In genomic region chr2:53448591-53448990, GRCh38 we compare ENCODE assay signal across 28 cellular contexts.
"Had no signal": no experiment of that assay in that cellular context is flagged by ENCODE, and none has a peak within 500 bp of the region (broad histone marks: within the 10 kb centered on the region; RNA-seq: fewer than 3 reads in every experiment).

No MANE protein-coding gene starts in this region.

- H3K27ac Mint-ChIP-seq: activated naive CD4-positive, alpha-beta T cell treated with anti-CD3 and anti-CD28 coated beads, Interleukin-2, amount 10 ng/mL, durations not matched to agents 7 days and 5 days; activated naive CD8-positive, alpha-beta T cell treated with anti-CD3 and anti-CD28 coated beads, Interleukin-2, amount 50 U/mL, for 24 hours; memory B cell; naive B cell; T-helper 1 cell treated with Interleukin-12 subunit alpha and Interleukin-12 subunit beta and Interleukin-4 antibody, amounts not matched to agents 30 μg/mL and 1 μg/mL, for 36 hours had no signal

- FAIRE-seq: bronchial epithelial cell, endometrium, frontal cortex had no signal

- H3K4me1 Mint-ChIP-seq: activated naive CD4-positive, alpha-beta T cell treated with anti-CD3 and anti-CD28 coated beads, Interleukin-2, amount 10 ng/mL, durations not matched to agents 7 days and 5 days; activated naive CD8-positive, alpha-beta T cell treated with anti-CD3 and anti-CD28 coated beads, Interleukin-2, amount 50 U/mL, for 24 hours; naive B cell had no signal

- H3K27me3 Mint-ChIP-seq: activated naive CD4-positive, alpha-beta T cell treated with anti-CD3 and anti-CD28 coated beads, Interleukin-2, amount 10 ng/mL, durations not matched to agents 7 days and 5 days; memory B cell had no signal

- H3K27ac ChIP-seq: ascending aorta, ovary, psoas muscle, skin epidermis, tibial artery had no signal

- DNase-seq: activated CD4-positive, CD25-positive, alpha-beta regulatory T cell treated with anti-CD3 and anti-CD28 coated beads, Interleukin-2, amount 50 U/mL, for 72 hours; activated CD8-positive, alpha-beta memory T cell treated with anti-CD3 and anti-CD28 coated beads for 24 hours; activated CD8-positive, alpha-beta memory T cell treated with anti-CD3 and anti-CD28 coated beads, Interleukin-2, amount 50 U/mL, for 48 hours; activated effector memory CD4-positive, alpha-beta T cell treated with Interleukin-2 at 50 U/mL for 16 hours; activated naive CD4-positive, alpha-beta T cell treated with anti-CD3 and anti-CD28 coated beads, Interleukin-2, amount 10 ng/mL, durations not matched to agents 7 days and 5 days; activated naive CD8-positive, alpha-beta T cell treated with anti-CD3 and anti-CD28 coated beads, Interleukin-2, amount 50 U/mL, for 24 hours; activated T-cell treated with anti-CD3 and anti-CD28 coated beads, Interleukin-2, amount 50 U/mL, for 48 hours; cerebellar nuclear complex; cortex of kidney; erythroblast; head of caudate nucleus; kidney glomerular epithelial cell; left ventricle myocardium superior; naive B cell; ovary; psoas muscle; right cardiac atrium; stimulated activated naive CD8-positive, alpha-beta T cell treated with anti-CD3 and anti-CD28 coated beads, Interleukin-15, Interleukin-2, amounts not matched to agents 100 U/mL and 50 U/mL, for 24 hours; substantia nigra; tibial artery had no signal

- H3K36me3 Mint-ChIP-seq: activated naive CD4-positive, alpha-beta T cell treated with anti-CD3 and anti-CD28 coated beads, Interleukin-2, amount 10 ng/mL, durations not matched to agents 7 days and 5 days; memory B cell; naive B cell had no signal

- H3K27me3 ChIP-seq: ascending aorta, ovary, tibial artery had no signal

- H3K4me1 ChIP-seq: psoas muscle had no signal

- H3K36me3 ChIP-seq: ascending aorta, ovary, tibial artery had no signal

- H3K9me3 Mint-ChIP-seq: activated naive CD4-positive, alpha-beta T cell treated with anti-CD3 and anti-CD28 coated beads, Interleukin-2, amount 10 ng/mL, durations not matched to agents 7 days and 5 days; activated naive CD8-positive, alpha-beta T cell treated with anti-CD3 and anti-CD28 coated beads, Interleukin-2, amount 50 U/mL, for 24 hours; memory B cell; neural crest cell; T-helper 1 cell treated with Interleukin-12 subunit alpha and Interleukin-12 subunit beta and Interleukin-4 antibody, amounts not matched to agents 30 μg/mL and 1 μg/mL, for 36 hours had no signal

- H3K9me3 ChIP-seq: ascending aorta, ovary, psoas muscle, tibial artery had no signal

- ATAC-seq: activated naive CD8-positive, alpha-beta T cell treated with anti-CD3 and anti-CD28 coated beads, Interleukin-2, amount 50 U/mL, for 24 hours; left ventricle myocardium superior; psoas muscle; right cardiac atrium; stimulated activated naive CD8-positive, alpha-beta T cell treated with anti-CD3 and anti-CD28 coated beads, Interleukin-15, Interleukin-2, amounts not matched to agents 100 U/mL and 50 U/mL, for 24 hours had no signal

- H3K4me3 Mint-ChIP-seq: activated naive CD4-positive, alpha-beta T cell treated with anti-CD3 and anti-CD28 coated beads, Interleukin-2, amount 10 ng/mL, durations not matched to agents 7 days and 5 days; activated naive CD8-positive, alpha-beta T cell treated with anti-CD3 and anti-CD28 coated beads, Interleukin-2, amount 50 U/mL, for 24 hours; memory B cell; naive B cell; neural crest cell; T-helper 1 cell treated with Interleukin-12 subunit alpha and Interleukin-12 subunit beta and Interleukin-4 antibody, amounts not matched to agents 30 μg/mL and 1 μg/mL, for 36 hours had no signal

- H3K4me3 ChIP-seq: ascending aorta, ovary, psoas muscle, skin epidermis, tibial artery had no signal
